ENCODE assay signal across 14 cellular contexts in the genomic region with DNA sequence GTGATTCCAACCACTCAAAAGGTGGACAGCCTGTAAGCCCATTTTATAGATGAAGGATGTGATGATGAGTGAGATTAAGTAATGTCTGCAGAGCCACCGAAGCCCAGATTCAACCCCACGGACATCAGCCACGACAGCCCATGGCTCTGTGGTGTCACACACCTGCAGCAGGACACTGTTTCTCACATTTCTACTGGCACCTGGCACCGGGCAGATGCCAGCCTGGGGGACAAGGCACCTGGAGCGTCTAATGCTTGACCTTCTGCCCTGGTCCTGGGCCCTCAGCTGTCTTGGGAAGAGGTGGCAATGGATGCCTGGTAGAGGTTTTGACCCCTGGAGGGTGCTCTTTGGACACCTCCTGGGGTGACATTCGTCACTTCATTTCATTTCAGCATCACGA.
"Had no signal": no experiment of that assay in that cellular context is flagged by ENCODE, and none has a peak within 500 bp of the region (broad histone marks: within the 10 kb centered on the region; RNA-seq: fewer than 3 reads in every experiment).

No MANE protein-coding gene starts in this region.

- H3K9me3 ChIP-seq: sigmoid colon, uterus had no signal

- H3K27me3 ChIP-seq: sigmoid colon, uterus had no signal

- H3K27ac ChIP-seq: sigmoid colon, uterus had no signal

- H3K27me3 Mint-ChIP-seq: T-helper 17 cell had no signal

- DNase-seq: activated CD4-positive, alpha-beta T cell treated with anti-CD3 and anti-CD28 coated beads for 36 hours; activated CD8-positive, alpha-beta T cell treated with anti-CD3 and anti-CD28 coated beads for 36 hours; activated naive CD4-positive, alpha-beta T cell treated with Interleukin-2 at 50 U/mL for 16 hours; activated naive CD8-positive, alpha-beta T cell treated with anti-CD3 and anti-CD28 coated beads, Interleukin-2, amount 50 U/mL, for 24 hours; aorta; effector CD8-positive, alpha-beta T cell; foreskin fibroblast; glutamatergic neuron; nephron progenitor cell; sigmoid colon; stimulated activated CD4-positive, alpha-beta T cell treated with anti-CD3 and anti-CD28 coated beads, Interleukin-1b, Interleukin-23, amount 100 ng/mL, for 48 hours; T-helper 17 cell; uterus had no signal

- H3K4me1 ChIP-seq: uterus had no signal

- H3K9me3 Mint-ChIP-seq: activated CD8-positive, alpha-beta T cell treated with anti-CD3 and anti-CD28 coated beads for 36 hours; activated naive CD8-positive, alpha-beta T cell treated with anti-CD3 and anti-CD28 coated beads, Interleukin-2, amount 50 U/mL, for 24 hours; activated T-helper 17 cell treated with anti-CD3 and anti-CD28 coated beads, Interleukin-2, amount 50 U/mL, for 72 hours had no signal

- H3K4me3 ChIP-seq: sigmoid colon, uterus had no signal

- H3K27ac Mint-ChIP-seq: activated CD4-positive, alpha-beta T cell treated with anti-CD3 and anti-CD28 coated beads for 36 hours; activated CD8-positive, alpha-beta T cell treated with anti-CD3 and anti-CD28 coated beads for 36 hours; activated naive CD8-positive, alpha-beta T cell treated with anti-CD3 and anti-CD28 coated beads, Interleukin-2, amount 50 U/mL, for 24 hours; activated T-helper 17 cell treated with anti-CD3 and anti-CD28 coated beads, Interleukin-2, amount 50 U/mL, for 72 hours; T-helper 17 cell had no signal

- H3K4me3 Mint-ChIP-seq: activated CD4-positive, alpha-beta T cell treated with anti-CD3 and anti-CD28 coated beads for 36 hours; activated CD8-positive, alpha-beta T cell treated with anti-CD3 and anti-CD28 coated beads for 36 hours; activated naive CD8-positive, alpha-beta T cell treated with anti-CD3 and anti-CD28 coated beads, Interleukin-2, amount 50 U/mL, for 24 hours; activated T-helper 17 cell treated with anti-CD3 and anti-CD28 coated beads, Interleukin-2, amount 50 U/mL, for 72 hours; nephron progenitor cell; T-helper 17 cell had no signal

- H3K36me3 ChIP-seq: sigmoid colon, uterus had no signal

- ATAC-seq: activated CD4-positive, alpha-beta T cell treated with anti-CD3 and anti-CD28 coated beads for 36 hours; activated CD8-positive, alpha-beta T cell treated with anti-CD3 and anti-CD28 coated beads for 36 hours; activated naive CD8-positive, alpha-beta T cell treated with anti-CD3 and anti-CD28 coated beads, Interleukin-2, amount 50 U/mL, for 24 hours; activated T-helper 17 cell treated with anti-CD3 and anti-CD28 coated beads, Interleukin-2, amount 50 U/mL, for 72 hours; T-helper 17 cell had no signal
